26 cellular contexts compared by ENCODE assay signal in the genomic region with DNA sequence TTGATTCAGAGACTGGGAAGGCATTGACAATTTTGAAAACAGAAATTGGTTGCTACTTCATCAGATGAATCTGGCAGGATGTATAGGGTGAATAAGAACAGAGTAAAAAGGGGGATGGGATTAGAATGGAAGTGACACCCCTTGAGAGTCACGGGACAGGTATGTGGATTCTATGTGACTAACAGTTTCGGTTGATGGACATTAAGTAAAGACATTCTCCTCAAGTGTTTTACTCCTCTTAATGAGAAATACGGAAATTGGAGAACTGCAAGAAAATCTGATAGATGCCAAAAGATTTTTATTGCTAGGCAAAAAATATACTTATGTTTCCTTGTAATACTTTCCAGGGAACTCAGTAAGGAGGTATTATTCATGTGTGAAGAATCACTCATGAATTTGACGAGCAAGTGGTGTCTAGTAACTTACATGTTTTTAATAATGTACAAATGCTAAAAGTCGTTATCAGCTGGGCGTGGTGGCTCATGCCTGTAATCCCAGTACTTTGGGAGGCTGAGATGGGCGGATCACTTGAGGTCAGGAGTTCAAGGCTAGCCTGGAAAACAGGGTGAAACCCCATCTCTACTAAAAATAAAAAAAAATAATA.
"Had no signal": no experiment of that assay in that cellular context is flagged by ENCODE, and none has a peak within 500 bp of the region (broad histone marks: within the 10 kb centered on the region; RNA-seq: fewer than 3 reads in every experiment).

No MANE protein-coding gene starts in this region.

- ATAC-seq: gastroesophageal sphincter; left cardiac atrium; left lung; mucosa of descending colon; natural killer cell treated with Interleukin-12 subunit alpha and Interleukin-12 subunit beta and Interleukin-15 and Interleukin-18, amount 100 ng/mL, for 72 hours; pancreas; right lobe of liver; stimulated activated naive CD8-positive, alpha-beta T cell treated with anti-CD3 and anti-CD28 coated beads, Interleukin-15, amount 100 ng/mL, for 72 hours had no signal

- H3K27ac ChIP-seq: gastroesophageal sphincter, heart left ventricle, hepatocyte, left lung, neutrophil, pancreas, right lobe of liver, suprapubic skin, vagina had no signal

- DNase-seq: effector CD8-positive, alpha-beta T cell; endodermal cell; erythroblast; foreskin fibroblast; heart left ventricle; kidney; left cardiac atrium; left lung; mesenchymal stem cell; mucosa of descending colon; naive B cell; pancreas; right lobe of liver; small intestine; stimulated activated CD4-positive, alpha-beta T cell treated with anti-CD3 and anti-CD28 coated beads, Interleukin-15, amount 100 ng/mL, for 24 hours; stimulated activated CD4-positive, alpha-beta T cell treated with anti-CD3 and anti-CD28 coated beads, Interleukin-4, amount 100 ng/mL, for 1 hour; stimulated activated CD8-positive, alpha-beta memory T cell treated with anti-CD3 and anti-CD28 coated beads, Interleukin-4, amount 100 ng/mL, for 48 hours; stimulated activated naive CD4-positive, alpha-beta T cell; stimulated activated naive CD8-positive, alpha-beta T cell treated with anti-CD3 and anti-CD28 coated beads, Interleukin-15, amount 100 ng/mL, for 72 hours; trophoblast cell had no signal

- H3K4me1 ChIP-seq: gastroesophageal sphincter, left lung, pancreas, right lobe of liver, suprapubic skin, vagina had no signal

- H3K36me3 ChIP-seq: heart left ventricle, left lung, neutrophil, pancreas, right lobe of liver, suprapubic skin, vagina had no signal

- H3K9me3 ChIP-seq: gastroesophageal sphincter, heart left ventricle, left lung, mucosa of descending colon, neutrophil, pancreas, right lobe of liver, suprapubic skin, vagina had no signal

- H3K4me3 ChIP-seq: gastroesophageal sphincter, heart left ventricle, hepatocyte, left lung, mucosa of descending colon, pancreas, right lobe of liver, suprapubic skin, vagina had no signal

- H3K27me3 ChIP-seq: gastroesophageal sphincter, heart left ventricle, hepatocyte, left lung, neutrophil, pancreas, right lobe of liver, suprapubic skin, vagina had no signal
